In the genomic region with DNA sequence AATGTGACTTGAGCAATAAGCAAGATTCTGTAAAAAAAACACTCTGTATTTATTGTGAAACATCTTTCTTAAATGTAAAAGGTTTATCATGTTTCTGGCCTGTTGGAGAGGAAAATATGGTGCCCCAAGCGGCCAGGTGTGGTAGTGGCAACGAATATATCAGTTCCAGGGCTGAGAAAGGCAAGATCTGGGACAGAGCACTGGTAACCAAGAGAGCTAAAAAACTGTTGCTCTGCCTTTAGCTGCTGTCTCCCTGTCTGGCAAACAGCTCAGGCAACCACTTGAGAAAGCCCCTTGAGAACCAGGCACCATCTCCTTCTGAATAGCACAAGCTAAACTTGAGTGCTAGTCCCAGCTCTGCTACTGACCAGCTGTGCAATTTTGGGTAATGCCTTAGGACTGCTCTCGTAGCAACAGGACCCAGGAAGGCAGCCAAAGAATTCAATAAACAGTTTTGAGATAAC, we compare ENCODE assay signal across 8 cellular contexts.
DNase-seq lines count a peak whose midpoint lies in the region; ATAC-seq, FAIRE-seq and TF ChIP-seq lines count a peak whose summit lies in the region.

No MANE protein-coding gene starts in this region.

- POLR2A ChIA-PET in BJ (lab: Charles Lee) = interaction anchor here (0.6 kb wide), 1 partner anchor 11 kb away, joined by 5 read pairs; no protein-coding TSS in a partner anchor

- no peak for DNase-seq in BJ (ENCODE audit: low read depth)
- DNase-seq in Peyer's patch = peak in 1 of 3 donors; percentile 62
- DNase-seq in keratinocyte (ENCODE audit: low read depth, low spot score) = no peak
- no peak for DNase-seq in stimulated activated naive CD4-positive, alpha-beta T cell treated with Interleukin-2 at 50 U/mL for 16 hours (lab: John Stamatoyannopoulos, UW)
- no peak for DNase-seq in cortex of kidney (lab: John Stamatoyannopoulos, UW)

- H3K27ac ChIP-seq in Peyer's patch (no peak overlapping the region), keratinocyte (ENCODE audit: control insufficient read depth, insufficient read depth, low read length) (no peak overlapping the region)

- no peak overlapping the region for H3K9ac ChIP-seq in keratinocyte (ENCODE audit: control insufficient read depth, extremely low read depth, insufficient read depth, low read length)

- CTCF ChIA-PET in BJ (lab: Yijun Ruan, JAX) = interaction anchor here (0.5 to 3.2 kb wide), 7 partner anchors 8 to 510 kb away, joined by 3 to 12 read pairs (median 3); no protein-coding TSS in a partner anchor

- ATAC-seq in GM18868 (IDR thresholded peaks at IDR 0.05; ENCODE audit: unreplicated experiment) = peak; percentile 58
- ATAC-seq in GM18870 (IDR thresholded peaks at IDR 0.05; ENCODE audit: unreplicated experiment) = no peak
- ATAC-seq in HG02981 (IDR thresholded peaks at IDR 0.05; ENCODE audit: unreplicated experiment) = no peak

- no peak overlapping the region for H3K4me2 ChIP-seq in keratinocyte (ENCODE audit: control insufficient read depth, extremely low read depth, insufficient read depth, low read depth, low read length)

- no peaks in the 10 kb centered on the region for H3K27me3 ChIP-seq in BJ (ENCODE audit: control insufficient read depth, insufficient read depth, low read length)
- no peaks in the 10 kb centered on the region for H3K27me3 ChIP-seq in Peyer's patch
- no peaks in the 10 kb centered on the region for H3K27me3 ChIP-seq in keratinocyte (ENCODE audit: control insufficient read depth, extremely low read depth, insufficient read depth, low read length)

- H3K79me2 ChIP-seq in keratinocyte (ENCODE audit: control insufficient read depth, insufficient read depth, low read length) = no peaks in the 10 kb centered on the region

- H3K9me1 ChIP-seq in keratinocyte (ENCODE audit: control insufficient read depth, extremely low read depth, insufficient read depth, low read length) = no peaks in the 10 kb centered on the region

- H3K4me1 ChIP-seq in Peyer's patch (no peaks in the 10 kb centered on the region), keratinocyte (ENCODE audit: control insufficient read depth, extremely low read depth, insufficient read depth, low read length) (no peaks in the 10 kb centered on the region)

- peak; percentile 43 for TF ChIP-seq CTCF in BJ (IDR thresholded peaks at IDR 0.05; ENCODE audit: insufficient read depth, low read depth, low read length)
- TF ChIP-seq CTCF in Peyer's patch (IDR thresholded peaks at IDR 0.05) = peak in 5 of 6 experiments; percentile 7 to 63 (median 42)
- TF ChIP-seq CTCF in keratinocyte (optimal IDR thresholded peaks at IDR 0.05 in 1 of 3, IDR thresholded peaks at IDR 0.05 in 1 of 3, conservative IDR thresholded peaks at IDR 0.05 in 1 of 3; ENCODE audit: extremely low read depth in 1 of 3, insufficient read depth in 2 of 3, low read length in 3 of 3) = peak; percentile 63 to 75 (median 71)

- dilution Hi-C loops in keratinocyte (cut with MboI; ENCODE audit: extremely low pct_ligation_motif_present, low sequenced_read_pairs) = no loop called here

- peak; percentile 61 for FAIRE-seq in keratinocyte (lab: Jason Lieb, UNC)

- no peaks in the 10 kb centered on the region for H4K20me1 ChIP-seq in keratinocyte (ENCODE audit: control insufficient read depth, extremely low read depth, insufficient read depth, low read length)

- H3K9me3 ChIP-seq in Peyer's patch (no peaks in the 10 kb centered on the region), keratinocyte (ENCODE audit: control insufficient read depth, low read depth, low read length) (no peaks in the 10 kb centered on the region)

- H2AFZ ChIP-seq in keratinocyte (ENCODE audit: control insufficient read depth, low read length) = no peak overlapping the region

- no peaks in the 10 kb centered on the region for H3K36me3 ChIP-seq in BJ (ENCODE audit: control insufficient read depth, insufficient read depth, low read length)
- no peaks in the 10 kb centered on the region for H3K36me3 ChIP-seq in Peyer's patch
- no peaks in the 10 kb centered on the region for H3K36me3 ChIP-seq in keratinocyte (ENCODE audit: control insufficient read depth in 2 of 2, extremely low read depth in 1 of 2, insufficient read depth in 2 of 2, low read length in 2 of 2)

- no peak overlapping the region for H3K4me3 ChIP-seq in BJ (ENCODE audit: low read depth, low read length)
- no peak overlapping the region for H3K4me3 ChIP-seq in Peyer's patch
- no peak overlapping the region for H3K4me3 ChIP-seq in keratinocyte (ENCODE audit: control insufficient read depth in 2 of 3, extremely low read depth in 1 of 3, insufficient read depth in 2 of 3, low read depth in 1 of 3, low read length in 3 of 3)

- no peak for TF ChIP-seq POLR2A in Peyer's patch (IDR thresholded peaks at IDR 0.05)
